Comparison of ENCODE assay signal across 21 cellular contexts in genomic region chr3:120167488-120167887, GRCh38.
"Had no signal": no experiment of that assay in that cellular context is flagged by ENCODE, and none has a peak within 500 bp of the region (broad histone marks: within the 10 kb centered on the region; RNA-seq: fewer than 3 reads in every experiment).

No MANE protein-coding gene starts in this region.

- DNase-seq: dermis blood vessel endothelial cell; dorsolateral prefrontal cortex; effector CD4-positive, alpha-beta T cell; effector memory CD4-positive, alpha-beta T cell; foreskin keratinocyte; heart left ventricle; hypothalamus; immature natural killer cell; islet precursor cell; kidney; kidney glomerular epithelial cell; left colon; left lung; left ventricle myocardium superior; lower lobe of right lung; mesenchymal stem cell; mucosa of descending colon had no signal

- H3K4me3 ChIP-seq: coronary artery, dorsolateral prefrontal cortex, esophagus muscularis mucosa, gastroesophageal sphincter, heart left ventricle, hepatocyte, left lung, lower lobe of right lung, mucosa of descending colon had no signal

- H3K9me3 ChIP-seq: esophagus muscularis mucosa, gastroesophageal sphincter, heart left ventricle, left lung, lower lobe of right lung, mucosa of descending colon had no signal

- H3K36me3 ChIP-seq: esophagus muscularis mucosa, heart left ventricle, left lung, lower lobe of right lung had no signal

- H3K27me3 ChIP-seq: dorsolateral prefrontal cortex, esophagus muscularis mucosa, foreskin keratinocyte, gastroesophageal sphincter, heart left ventricle, hepatocyte, left lung had no signal

- H2AFZ ChIP-seq: hepatocyte had no signal

- H3K27ac ChIP-seq: coronary artery, dorsolateral prefrontal cortex, esophagus muscularis mucosa, foreskin keratinocyte, gastroesophageal sphincter, heart left ventricle, hepatocyte, left lung, lower lobe of right lung had no signal

- H3K4me1 ChIP-seq: heart left ventricle, lower lobe of right lung had no signal

- H3K4me2 ChIP-seq: hepatocyte had no signal

- ATAC-seq: foreskin keratinocyte, gastroesophageal sphincter, heart left ventricle, left colon, left lung, left ventricle myocardium superior, lower lobe of right lung, mucosa of descending colon had no signal

- H3K79me2 ChIP-seq: hepatocyte had no signal
